Comparison of ENCODE assay signal across 23 cellular contexts in the genomic region with DNA sequence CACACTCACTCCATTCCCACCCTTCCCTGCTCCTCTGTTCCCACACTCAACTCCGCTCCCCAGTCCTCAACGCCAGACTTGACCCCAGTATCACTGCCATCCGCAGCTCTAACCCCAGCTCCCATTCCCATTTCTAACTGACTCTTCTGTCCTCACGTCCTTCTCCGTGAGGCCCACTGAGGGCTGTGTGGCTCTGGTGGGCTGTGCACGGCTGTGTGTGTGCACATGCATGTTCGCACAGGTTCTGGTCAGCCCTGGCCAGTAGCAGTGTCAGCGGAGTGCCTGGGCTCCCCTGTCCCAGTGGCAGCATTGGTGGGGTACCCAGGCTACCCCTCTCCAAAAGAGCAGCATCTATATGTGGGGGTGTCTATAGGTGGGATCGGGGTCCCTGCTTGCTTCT. TPM values are rescaled to one million over a fixed set of nuclear protein-coding genes. Genes with fewer than 3 reads are reported as not detected.
DNase-seq lines count a peak whose midpoint lies in the region; ATAC-seq, FAIRE-seq and TF ChIP-seq lines count a peak whose summit lies in the region.
"Had no signal": no experiment of that assay in that cellular context is flagged by ENCODE, and none has a peak within 500 bp of the region (broad histone marks: within the 10 kb centered on the region; RNA-seq: fewer than 3 reads in every experiment).

No MANE protein-coding gene starts in this region.

- H3K56ac ChIP-seq in H9 (ENCODE audit: insufficient read length, low read depth, low read length), result no peak overlapping the region

- H4K5ac ChIP-seq in H9 (ENCODE audit: insufficient read length, low read depth, low read length), result no peak overlapping the region

- TF ChIP-seq CTCF in H9 (conservative IDR thresholded peaks at IDR 0.05) (no peak), RWPE2 (IDR thresholded peaks at IDR 0.05; ENCODE audit: poor library complexity, severe bottlenecking) (no peak), kidney (IDR thresholded peaks at IDR 0.05; ENCODE audit: borderline replicate concordance, extremely low read depth, insufficient read depth) (no peak), nephron progenitor cell (IDR thresholded peaks at IDR 0.05) (no peak)

- no peak overlapping the region for H3K4me2 ChIP-seq in H9 (ENCODE audit: insufficient read depth, insufficient read length, low read length)
- H3K4me2 ChIP-seq: BLaER1 had no signal

- H2BK120ac ChIP-seq in H9 (ENCODE audit: low read depth, low read length, poor library complexity, severe bottlenecking), result no peak overlapping the region

- no peak overlapping the region for H2AK5ac ChIP-seq in H9 (ENCODE audit: insufficient read length, low read length)

- no peaks in the 10 kb centered on the region for H3K27me3 ChIP-seq in H9 (ENCODE audit: insufficient read depth, low read length)
- no peaks in the 10 kb centered on the region for H3K27me3 ChIP-seq in RWPE2 (ENCODE audit: insufficient read depth, poor library complexity, severe bottlenecking)
- H3K27me3 ChIP-seq: BLaER1, MG63, Peyer's patch, SJSA1 had no signal

- no peak overlapping the region for H2BK20ac ChIP-seq in H9 (ENCODE audit: low read depth, low read length, poor library complexity, severe bottlenecking)

- H4K20me1 ChIP-seq in H9 (ENCODE audit: control insufficient read depth, insufficient read depth, insufficient read length), result no peaks in the 10 kb centered on the region

- H3K4me1 ChIP-seq in H9 (ENCODE audit: insufficient read depth, low read length) (peaks cover 9% of the 10 kb centered on the region; the same call in 1 of the 2 replicates), RWPE2 (ENCODE audit: insufficient read depth, poor library complexity, severe bottlenecking) (peaks cover 6% of the 10 kb centered on the region), kidney (ENCODE audit: control insufficient read depth in 1 of 2, insufficient read depth in 1 of 2, low read depth in 1 of 2, low read length in 2 of 2) (peaks cover 0 to 15% of the 10 kb centered on the region in 2 donors)

- no peak overlapping the region for H4K91ac ChIP-seq in H9 (ENCODE audit: insufficient read length, low read depth, low read length)

- DNase-seq in H9 (no peak), RWPE2 (ENCODE audit: low spot score) (peak; percentile 53), kidney (peak; percentile 63), nephron progenitor cell (no peak), GF-D8 (lab: John Stamatoyannopoulos, UW) (no peak)
- no peak for DNase-seq in stimulated activated effector memory CD8-positive, alpha-beta T cell treated with anti-CD3 and anti-CD28 coated beads, Interleukin-12 subunit alpha, Interleukin-12 subunit beta, amount 100 ng/mL, for 72 hours (ENCODE audit: low spot score in 2 of 2)
- DNase-seq in activated CD8-positive, alpha-beta T cell treated with anti-CD3 and anti-CD28 coated beads, Interleukin-2, amount 10 ng/mL, durations not matched to agents 7 days and 5 days, result no peak
- DNase-seq: CD8-positive, alpha-beta T cell; MG63; NCI-H1417; NCI-H1694 treated with DMSO at 0.1 percent for 48 hours; NCI-H2081 treated with DMSO at 0.1 percent for 48 hours; NCI-H2171 treated with DMSO at 0.1 percent for 48 hours; NCI-H526 had no signal

- H3K36me3 ChIP-seq in RWPE2 (ENCODE audit: low read depth) (peaks cover 85% of the 10 kb centered on the region), kidney (ENCODE audit: control insufficient read depth in 1 of 2, insufficient read depth in 2 of 2, low read length in 2 of 2) (peaks cover 20 to 34% of the 10 kb centered on the region in 2 donors)

- H3T11ph ChIP-seq in H9 (ENCODE audit: low read length), result no peak overlapping the region

- H2AFZ ChIP-seq in H9 (ENCODE audit: low read length), result no peak overlapping the region

- H3K27ac ChIP-seq in H9 (ENCODE audit: insufficient read length, low read depth, low read length) (no peak overlapping the region), RWPE2 (ENCODE audit: poor library complexity, severe bottlenecking) (no peak overlapping the region), kidney (ENCODE audit: low read depth in 2 of 2, low read length in 2 of 2) (no peak overlapping the region)
- H3K27ac ChIP-seq: BLaER1, Peyer's patch, SJSA1 had no signal

- H3K79me2 ChIP-seq in H9 (ENCODE audit: insufficient read depth, low read length), result peaks cover 2% of the 10 kb centered on the region; the same call in 1 of the 2 replicates

- H3K4me3 Mint-ChIP-seq in H9, result no peak overlapping the region
- no peak overlapping the region for H3K4me3 Mint-ChIP-seq in stimulated activated effector memory CD8-positive, alpha-beta T cell treated with anti-CD3 and anti-CD28 coated beads, Interleukin-12 subunit alpha, Interleukin-12 subunit beta, amount 100 ng/mL, for 72 hours
- no peak overlapping the region for H3K4me3 Mint-ChIP-seq in nephron progenitor cell
- no peak overlapping the region for H3K4me3 Mint-ChIP-seq in activated CD8-positive, alpha-beta T cell treated with anti-CD3 and anti-CD28 coated beads, Interleukin-2, amount 10 ng/mL, durations not matched to agents 7 days and 5 days
- H3K4me3 Mint-ChIP-seq: CD8-positive, alpha-beta T cell had no signal

- H3K4me1 Mint-ChIP-seq in H9 (peaks cover 41 to 44% of the 10 kb centered on the region in 2 experiments), nephron progenitor cell (peaks cover 30% of the 10 kb centered on the region)
- peaks cover 47% of the 10 kb centered on the region for H3K4me1 Mint-ChIP-seq in stimulated activated effector memory CD8-positive, alpha-beta T cell treated with anti-CD3 and anti-CD28 coated beads, Interleukin-12 subunit alpha, Interleukin-12 subunit beta, amount 100 ng/mL, for 72 hours
- peaks cover 12% of the 10 kb centered on the region for H3K4me1 Mint-ChIP-seq in activated CD8-positive, alpha-beta T cell treated with anti-CD3 and anti-CD28 coated beads, Interleukin-2, amount 10 ng/mL, durations not matched to agents 7 days and 5 days (ENCODE audit: low read depth)

- intact Hi-C loops in kidney (cut with DNase I), result no loop called here

- H3K4me3 ChIP-seq in RWPE2 (ENCODE audit: severe bottlenecking) (no peak overlapping the region), kidney (ENCODE audit: low read length in 2 of 2) (no peak overlapping the region)
- H3K4me3 ChIP-seq: BLaER1, HAP-1, K562, MG63, Peyer's patch, SJSA1 had no signal

- H3K23me2 ChIP-seq in H9 (ENCODE audit: insufficient read length, low read depth, low read length, poor library complexity, severe bottlenecking), result peaks cover 6% of the 10 kb centered on the region

- no peak overlapping the region for H3K14ac ChIP-seq in H9 (ENCODE audit: insufficient read depth, low read length)

- H3K9me3 Mint-ChIP-seq in H9 (no peaks in the 10 kb centered on the region), nephron progenitor cell (no peaks in the 10 kb centered on the region)
- H3K9me3 Mint-ChIP-seq in stimulated activated effector memory CD8-positive, alpha-beta T cell treated with anti-CD3 and anti-CD28 coated beads, Interleukin-12 subunit alpha, Interleukin-12 subunit beta, amount 100 ng/mL, for 72 hours, result no peaks in the 10 kb centered on the region
- H3K9me3 Mint-ChIP-seq in activated CD8-positive, alpha-beta T cell treated with anti-CD3 and anti-CD28 coated beads, Interleukin-2, amount 10 ng/mL, durations not matched to agents 7 days and 5 days (ENCODE audit: insufficient read depth), result no peaks in the 10 kb centered on the region
- H3K9me3 Mint-ChIP-seq: CD8-positive, alpha-beta T cell had no signal

- no peak overlapping the region for H3K4ac ChIP-seq in H9 (ENCODE audit: low read depth, low read length)

- peak overlapping the region in 2 of 3 experiments; percentile 69 to 86; a peak in 3 of 7 replicates for H3K27ac Mint-ChIP-seq in H9
- peak overlapping the region; percentile 77 for H3K27ac Mint-ChIP-seq in stimulated activated effector memory CD8-positive, alpha-beta T cell treated with anti-CD3 and anti-CD28 coated beads, Interleukin-12 subunit alpha, Interleukin-12 subunit beta, amount 100 ng/mL, for 72 hours
- H3K27ac Mint-ChIP-seq in nephron progenitor cell, result no peak overlapping the region
- H3K27ac Mint-ChIP-seq in activated CD8-positive, alpha-beta T cell treated with anti-CD3 and anti-CD28 coated beads, Interleukin-2, amount 10 ng/mL, durations not matched to agents 7 days and 5 days, result no peak overlapping the region
- H3K27ac Mint-ChIP-seq: CD8-positive, alpha-beta T cell had no signal

- H3K27me3 Mint-ChIP-seq in H9 (ENCODE audit: low read depth) (no peaks in the 10 kb centered on the region), nephron progenitor cell (ENCODE audit: low read depth, poor library complexity) (peaks cover 5% of the 10 kb centered on the region)
- H3K27me3 Mint-ChIP-seq in activated CD8-positive, alpha-beta T cell treated with anti-CD3 and anti-CD28 coated beads, Interleukin-2, amount 10 ng/mL, durations not matched to agents 7 days and 5 days (ENCODE audit: low read depth), result no peaks in the 10 kb centered on the region

- no peak for FAIRE-seq in kidney (lab: Jason Lieb, UNC)
- FAIRE-seq: GM18507, K562 had no signal

- POLR2A ChIA-PET in activated CD8-positive, alpha-beta T cell treated with anti-CD3 and anti-CD28 coated beads, Interleukin-2, amount 10 ng/mL, durations not matched to agents 7 days and 5 days (lab: Charles Lee), result no interaction called here

- H3K79me1 ChIP-seq in H9 (ENCODE audit: insufficient read depth, low read depth, low read length, poor library complexity, severe bottlenecking), result no peaks in the 10 kb centered on the region

- H3K9ac ChIP-seq in H9 (ENCODE audit: extremely low read depth, insufficient read length, low read length) (no peak overlapping the region), kidney (ENCODE audit: low read length in 2 of 2) (no peak overlapping the region)
- H3K9ac ChIP-seq: BLaER1 had no signal

- H3K9me3 ChIP-seq in H9 (ENCODE audit: control insufficient read depth, low read depth, low read length) (no peaks in the 10 kb centered on the region), RWPE2 (ENCODE audit: severe bottlenecking) (no peaks in the 10 kb centered on the region), kidney (ENCODE audit: control insufficient read depth in 1 of 2, low read length in 2 of 2) (no peaks in the 10 kb centered on the region)
- H3K9me3 ChIP-seq: BLaER1, HAP-1, MG63, Peyer's patch, SJSA1 had no signal

- CTCF ChIA-PET in activated CD8-positive, alpha-beta T cell treated with anti-CD3 and anti-CD28 coated beads, Interleukin-2, amount 10 ng/mL, durations not matched to agents 7 days and 5 days (lab: Charles Lee), result no interaction called here

- no peak overlapping the region for H2BK5ac ChIP-seq in H9 (ENCODE audit: insufficient read length, low read length)

- no peak overlapping the region for H2BK12ac ChIP-seq in H9 (ENCODE audit: insufficient read length, low read depth, low read length)

- no peak overlapping the region for H3K18ac ChIP-seq in H9 (ENCODE audit: insufficient read length, low read depth, low read length)

- no peak for ATAC-seq in RWPE2 (ENCODE audit: low read depth)
- no peak for ATAC-seq in stimulated activated effector memory CD8-positive, alpha-beta T cell treated with anti-CD3 and anti-CD28 coated beads, Interleukin-12 subunit alpha, Interleukin-12 subunit beta, amount 100 ng/mL, for 72 hours
- ATAC-seq in activated CD8-positive, alpha-beta T cell treated with anti-CD3 and anti-CD28 coated beads, Interleukin-2, amount 10 ng/mL, durations not matched to agents 7 days and 5 days, result no peak
- ATAC-seq: CD8-positive, alpha-beta T cell; K562; Right ventricle myocardium inferior had no signal

- no peak overlapping the region for H2BK15ac ChIP-seq in H9 (ENCODE audit: low read depth, low read length)

- H3K23ac ChIP-seq in H9 (ENCODE audit: insufficient read length, low read depth, low read length), result no peak overlapping the region

- no peak overlapping the region for H4K8ac ChIP-seq in H9 (replicated peaks; ENCODE audit: insufficient read length, low read depth, low read length)

- WGBS in H9 (ENCODE audit: extremely low coverage, insufficient read length, low lambda C conversion rate), result no CpG with 5 or more reads among the region's 9 CpGs

- H3K36me3 Mint-ChIP-seq in H9 (ENCODE audit: insufficient read depth in 1 of 3, low read depth in 3 of 3) (peaks cover 37 to 58% (median 57%) of the 10 kb centered on the region in 3 experiments), nephron progenitor cell (ENCODE audit: low read depth) (peaks cover 21% of the 10 kb centered on the region)
- peaks cover 51% of the 10 kb centered on the region for H3K36me3 Mint-ChIP-seq in stimulated activated effector memory CD8-positive, alpha-beta T cell treated with anti-CD3 and anti-CD28 coated beads, Interleukin-12 subunit alpha, Interleukin-12 subunit beta, amount 100 ng/mL, for 72 hours
- H3K36me3 Mint-ChIP-seq in activated CD8-positive, alpha-beta T cell treated with anti-CD3 and anti-CD28 coated beads, Interleukin-2, amount 10 ng/mL, durations not matched to agents 7 days and 5 days (ENCODE audit: low read depth), result peaks cover 46% of the 10 kb centered on the region

RNA-seq across cellular contexts. Expression of a gene that starts 5.0 kb away (rescaled TPM):
- total RNA-seq in H9 (2021) (175 and 178 TPM in 2 replicates), kidney (328 TPM)
- 92.5 TPM for polyA plus RNA-seq in kidney (ENCODE audit: insufficient read depth, low read depth, low replicate concordance)
- total RNA-seq in activated CD8-positive, alpha-beta T cell treated with anti-CD3 and anti-CD28 coated beads, Interleukin-2, amount 10 ng/mL, durations not matched to agents 7 days and 5 days, result 100 to 1,000 TPM; 170 to 179 TPM

RNA-seq across cellular contexts. Expression of a gene that starts 16.7 kb away (rescaled TPM):
- total RNA-seq in H9 (2021) (0.44 and 0.61 TPM in 2 replicates), kidney (not detected)
- polyA plus RNA-seq in kidney (ENCODE audit: insufficient read depth, low read depth, low replicate concordance), result 0.43 TPM
- not detected for total RNA-seq in activated CD8-positive, alpha-beta T cell treated with anti-CD3 and anti-CD28 coated beads, Interleukin-2, amount 10 ng/mL, durations not matched to agents 7 days and 5 days
- total RNA-seq: CD8-positive, alpha-beta T cell; LHCN-M2; OCI-LY7; Peyer's patch; Right ventricle myocardium inferior; SJSA1 had no signal

RNA-seq across cellular contexts. Expression of a gene that starts 52.4 kb away (rescaled TPM):
- total RNA-seq in H9 (2021), result 31.3 and 31.6 TPM in 2 replicates
- total RNA-seq in kidney, result 69.8 TPM
- 21.2 TPM for polyA plus RNA-seq in kidney (ENCODE audit: insufficient read depth, low read depth, low replicate concordance)
- total RNA-seq in activated CD8-positive, alpha-beta T cell treated with anti-CD3 and anti-CD28 coated beads, Interleukin-2, amount 10 ng/mL, durations not matched to agents 7 days and 5 days, result 10 to 100 TPM; 28.7 to 33.0 TPM

Comparison
In these comparisons a context has a peak if more than half of its experiments do, and no peak if none do; other contexts are left out.
1. DNase-seq: peak in RWPE2 (single experiment) and kidney (single experiment); none in H9 (single experiment), stimulated activated effector memory CD8-positive, alpha-beta T cell treated with anti-CD3 and anti-CD28 coated beads, Interleukin-12 subunit alpha, Interleukin-12 subunit beta, amount 100 ng/mL, for 72 hours (0 of 2), nephron progenitor cell (single experiment), GF-D8 (single experiment) and activated CD8-positive, alpha-beta T cell treated with anti-CD3 and anti-CD28 coated beads, Interleukin-2, amount 10 ng/mL, durations not matched to agents 7 days and 5 days (single experiment).
2. H3K27ac Mint-ChIP-seq: peak in H9 (2 of 3) and stimulated activated effector memory CD8-positive, alpha-beta T cell treated with anti-CD3 and anti-CD28 coated beads, Interleukin-12 subunit alpha, Interleukin-12 subunit beta, amount 100 ng/mL, for 72 hours (single experiment); none in nephron progenitor cell (single experiment) and activated CD8-positive, alpha-beta T cell treated with anti-CD3 and anti-CD28 coated beads, Interleukin-2, amount 10 ng/mL, durations not matched to agents 7 days and 5 days (single experiment).